In the genomic region with DNA sequence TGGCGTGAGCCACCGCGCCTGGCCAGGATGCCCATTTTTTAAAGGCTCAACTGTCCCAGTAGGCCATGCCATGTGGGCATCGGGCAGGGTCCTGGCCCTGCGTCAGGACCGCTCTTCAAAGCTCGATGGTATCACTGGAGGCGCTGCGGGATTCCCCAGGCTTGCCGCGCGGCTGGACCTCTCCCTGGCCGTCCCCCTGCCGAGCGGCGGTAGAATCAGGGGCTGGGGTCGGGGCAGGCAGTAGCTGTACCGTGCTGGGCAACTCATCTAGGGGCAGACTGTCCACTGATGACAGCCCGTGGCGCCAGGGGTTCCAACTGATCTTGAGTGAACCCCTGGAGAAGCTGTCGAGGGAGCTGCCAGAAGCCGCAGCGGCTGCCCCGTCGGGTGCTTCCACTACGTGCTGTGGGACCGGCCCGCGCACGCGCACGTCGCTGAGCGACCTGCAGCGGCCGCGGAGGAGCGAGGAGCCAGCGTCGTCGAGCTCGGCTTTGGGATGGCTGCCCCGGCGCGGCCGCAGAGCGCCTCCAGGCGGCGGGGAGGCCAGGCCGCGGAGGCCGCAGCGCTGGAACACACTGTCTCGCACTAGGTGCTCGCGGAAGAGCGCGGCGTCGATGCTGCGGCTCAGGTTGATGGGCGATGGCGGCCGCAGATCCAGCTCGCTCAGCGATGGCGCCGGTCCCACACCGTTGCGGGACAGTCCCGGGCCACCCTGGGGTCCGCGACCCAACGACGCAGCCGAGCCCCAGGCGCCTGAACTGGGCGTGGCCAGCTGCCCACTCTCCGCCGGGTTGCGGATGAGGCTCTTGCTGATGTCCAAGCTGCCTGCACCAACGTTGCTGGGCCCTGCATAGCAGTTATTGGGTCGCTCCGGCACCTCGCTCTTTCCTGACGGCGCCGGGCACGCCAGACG, we compare ENCODE assay signal across 8 cellular contexts. TPM values are rescaled to one million over a fixed set of nuclear protein-coding genes. Genes with fewer than 3 reads are reported as not detected.
DNase-seq lines count a peak whose midpoint lies in the region; ATAC-seq and TF ChIP-seq lines count a peak whose summit lies in the region.

No MANE protein-coding gene starts in this region.

- peak overlapping the region; percentile 39; the same call in 1 of the 2 replicates for H3K23ac ChIP-seq in IMR-90 (ENCODE audit: low read depth, low read length)

- H4K91ac ChIP-seq in IMR-90 (ENCODE audit: insufficient read depth, low read depth, low read length): peak overlapping the region; percentile 43

- 5% methylated on average over 63 of the region's 90 CpGs; no CpG with 5 or more reads in 1 of the 2 experiments for WGBS in IMR-90 (ENCODE audit: extremely low coverage in 2 of 2, insufficient read length in 1 of 2), 2 experiments
- 5 to 40% (median 7%) methylated on average over 3 to 90 of the region's 90 CpGs for WGBS in adrenal gland, 4 donors
- WGBS in testis, 2 donors: 1 to 5% methylated on average over 17 to 37 of the region's 90 CpGs

- dilution Hi-C loops in IMR-90 (cut with HindIII; ENCODE audit: low sequenced_read_pairs, unreplicated experiment): no loop called here

- H3K18ac ChIP-seq in IMR-90 (ENCODE audit: low read depth, low read length): no peak overlapping the region; the same call in 1 of the 2 replicates

- no peaks in the 10 kb centered on the region for H3K79me2 ChIP-seq in parathyroid adenoma

- H3K9me1 ChIP-seq in IMR-90 (ENCODE audit: insufficient read depth, low read length): peaks cover 8% of the 10 kb centered on the region; the same call in 1 of the 2 replicates

- TF ChIP-seq POLR2A in IMR-90 (IDR thresholded peaks at IDR 0.05; ENCODE audit: low read depth, low read length): no peak
- peak; percentile 39 to 80 for TF ChIP-seq POLR2A in adrenal gland (IDR thresholded peaks at IDR 0.05)
- no peak for TF ChIP-seq POLR2A in testis (IDR thresholded peaks at IDR 0.05)

- H2BK15ac ChIP-seq in IMR-90 (ENCODE audit: low read depth, low read length): no peak overlapping the region

- CTCF ChIA-PET in IMR-90 (lab: Yijun Ruan, JAX): interaction anchor here (0.6 to 1.5 kb wide), 9 partner anchors 9 to 228 kb away, joined by 3 to 14 read pairs (median 3); a partner anchor contains a TSS

- peak overlapping the region; percentile 70 for H3K4me2 ChIP-seq in IMR-90 (ENCODE audit: low read depth, low read length)
- peak overlapping the region; percentile 35 for H3K4me2 ChIP-seq in parathyroid adenoma (ENCODE audit: low read length)

- no peaks in the 10 kb centered on the region; the same call in 1 of the 2 replicates for H4K20me1 ChIP-seq in IMR-90 (ENCODE audit: insufficient read depth, low read length)

- intact Hi-C loops in IMR-90 (cut with micrococcal nuclease) (no loop called here), adrenal gland (cut with DNase I) (loop anchor here in 1 of 2 donors (10.0 kb wide), 1 partner anchor 222 kb away; no protein-coding TSS in a partner anchor), cardiac septum (cut with DNase I) (no loop called here), testis (cut with DNase I; ENCODE audit: low total_unique reads) (no loop called here)

- H3K56ac ChIP-seq in IMR-90 (ENCODE audit: extremely low read depth, insufficient read depth, low read length): 0 out of 2 replicates have a peak overlapping the region, but pooled peaks have one; percentile 3

- H3K4me3 ChIP-seq in IMR-90 (ENCODE audit: insufficient read depth, low read depth, low read length) (peak overlapping the region; percentile 49), adrenal gland (peak overlapping the region in 2 of 4 donors; percentile 39), parathyroid adenoma (ENCODE audit: low read depth, low read length) (peak overlapping the region; percentile 29), testis (peak overlapping the region; percentile 58 to 71)

- H2AK5ac ChIP-seq in IMR-90 (ENCODE audit: low read depth, low read length): 0 out of 2 replicates have a peak overlapping the region, but pooled peaks have one; percentile 7

- H3K36me3 ChIP-seq in IMR-90 (ENCODE audit: control insufficient read depth, insufficient read depth, low read length) (peaks cover 7% of the 10 kb centered on the region; the same call in 1 of the 2 replicates), adrenal gland (replicated peaks in 1 of 2) (no peaks in the 10 kb centered on the region), parathyroid adenoma (ENCODE audit: control insufficient read depth, insufficient read depth, low read length) (no peaks in the 10 kb centered on the region), testis (ENCODE audit: low read depth, missing control alignments) (no peaks in the 10 kb centered on the region)

- peak overlapping the region; percentile 35; the same call in 1 of the 2 replicates for H3K27ac ChIP-seq in IMR-90 (ENCODE audit: insufficient read depth, low read length)
- H3K27ac ChIP-seq in adrenal gland: peak overlapping the region; percentile 39 to 88 (median 74)
- no peak overlapping the region for H3K27ac ChIP-seq in parathyroid adenoma
- peak overlapping the region; percentile 78 to 86 for H3K27ac ChIP-seq in testis

- H3K9me3 ChIP-seq in IMR-90 (ENCODE audit: control insufficient read depth, insufficient read depth, low read length) (no peaks in the 10 kb centered on the region), adrenal gland (replicated peaks in 1 of 3) (no peaks in the 10 kb centered on the region), parathyroid adenoma (ENCODE audit: control insufficient read depth, low read length) (no peaks in the 10 kb centered on the region), testis (no peaks in the 10 kb centered on the region)

- peak; percentile 78 for TF ChIP-seq RAD21 in IMR-90 (IDR thresholded peaks at IDR 0.05; ENCODE audit: low read length)

- peak overlapping the region; percentile 86 to 88; a peak in 3 of 4 replicates for H4K8ac ChIP-seq in IMR-90 (ENCODE audit: low read depth in 2 of 2, low read length in 2 of 2)

- H2BK5ac ChIP-seq in IMR-90 (ENCODE audit: low read depth, low read length, poor library complexity, severe bottlenecking): no peak overlapping the region

- no peaks in the 10 kb centered on the region for H3K79me1 ChIP-seq in IMR-90 (ENCODE audit: low read depth in 1 of 2, low read length in 2 of 2)

- H3K9ac ChIP-seq in IMR-90 (ENCODE audit: low read depth, low read length) (peak overlapping the region; percentile 53; the same call in 1 of the 2 replicates), parathyroid adenoma (no peak overlapping the region)

- H3K27me3 ChIP-seq in IMR-90 (ENCODE audit: control insufficient read depth, insufficient read depth, low read length): no peaks in the 10 kb centered on the region
- no peaks in the 10 kb centered on the region for H3K27me3 ChIP-seq in adrenal gland
- no peaks in the 10 kb centered on the region for H3K27me3 ChIP-seq in parathyroid adenoma (ENCODE audit: control insufficient read depth, insufficient read depth, low read length)
- H3K27me3 ChIP-seq in testis: no peaks in the 10 kb centered on the region

- POLR2A ChIA-PET in IMR-90 (lab: Charles Lee; ENCODE audit: unreplicated experiment): interaction anchor here (0.5 to 0.7 kb wide), 3 partner anchors 13 to 107 kb away, joined by 3 to 5 read pairs (median 4); a partner anchor contains a TSS

- TF ChIP-seq CTCF in IMR-90 (conservative IDR thresholded peaks at IDR 0.05; ENCODE audit: low read depth, low read length) (peak; percentile 78), adrenal gland (IDR thresholded peaks at IDR 0.05) (peak; percentile 24 to 86 (median 59)), parathyroid adenoma (IDR thresholded peaks at IDR 0.05) (peak; percentile 42), testis (IDR thresholded peaks at IDR 0.05) (peak; percentile 71 to 86 (median 83))

- peak; percentile 85 for ATAC-seq in IMR-90 (ENCODE audit: low read depth)

- H3K14ac ChIP-seq in IMR-90 (replicated peaks; ENCODE audit: low read depth, low read length): peak overlapping the region; percentile 12; the same call in 1 of the 2 replicates

- peak; percentile 70 for DNase-seq in GM04504 (ENCODE audit: low read depth)
- peak; percentile 81 for DNase-seq in IMR-90
- peak; percentile 67 to 86 (median 74) for DNase-seq in T-helper 1 cell
- DNase-seq in adrenal gland: peak; percentile 87 to 93 (median 90)
- DNase-seq in cardiac septum (ENCODE audit: low spot score): peak; percentile 91
- DNase-seq in testis: peak; percentile 94
- DNase-seq in OCI-M2 (lab: John Stamatoyannopoulos, UW; ENCODE audit: unreplicated experiment): no peak

- H2AFZ ChIP-seq in IMR-90 (replicated peaks; ENCODE audit: low read length, poor library complexity) (peak overlapping the region; percentile 93), parathyroid adenoma (peak overlapping the region; percentile 1)

- BruUV-seq in IMR-90 (replicated peaks; lab: Mats Ljungman, UMichigan): no TSS peak

- in situ Hi-C loops in IMR-90 (cut with MboI; ENCODE audit: low sequenced_read_pairs): no loop called here

- H2AK9ac ChIP-seq in IMR-90 (replicated peaks; ENCODE audit: low read depth, low read length, poor library complexity): peak overlapping the region; percentile 92

- H3K4ac ChIP-seq in IMR-90 (ENCODE audit: low read depth, low read length): peak overlapping the region; percentile 78

- H4K5ac ChIP-seq in IMR-90 (ENCODE audit: low read depth, low read length): peak overlapping the region; percentile 51

- H2BK20ac ChIP-seq in IMR-90 (ENCODE audit: low read depth, low read length): no peak overlapping the region

- peak overlapping the region; percentile 19 for H2BK120ac ChIP-seq in IMR-90 (ENCODE audit: low read depth, low read length)

- H3K4me1 ChIP-seq in IMR-90 (ENCODE audit: control insufficient read depth, insufficient read depth, low read length) (peaks cover 7% of the 10 kb centered on the region; the same call in 1 of the 2 replicates), adrenal gland (replicated peaks in 1 of 2) (peaks cover 5 to 24% of the 10 kb centered on the region in 2 donors), parathyroid adenoma (peaks cover 3% of the 10 kb centered on the region), testis (peaks cover 5% of the 10 kb centered on the region)

RNA-seq across cellular contexts. Expression of a gene that starts 5.8 kb away (rescaled TPM):
- total RNA-seq in IMR-90 (2012; rRNA removed): 0.72 and 1.4 TPM in 2 replicates
- 4.1 and 4.2 TPM in 2 replicates for polyA plus RNA-seq in IMR-90 (2012; rRNA removed)
- 3.0 and 4.8 TPM in 2 replicates for polyA plus RNA-seq in IMR-90 (2012; cell fraction: cytosol; rRNA removed)
- polyA plus RNA-seq in IMR-90 (2012; cell fraction: nucleus; rRNA removed; ENCODE audit: low replicate concordance): 2.6 and 4.9 TPM in 2 replicates
- 1 to 10 TPM in 7 of 8 donors, under 1 TPM in 1; 0.30 to 6.4 (median 3.8) TPM for total RNA-seq in adrenal gland
- 1 to 10 TPM; 2.2 to 2.9 (median 2.5) TPM for polyA plus RNA-seq in adrenal gland
- total RNA-seq in cardiac septum: 1.6 TPM
- 1 to 10 TPM; 6.6 to 7.2 TPM for total RNA-seq in testis
- polyA plus RNA-seq in testis (ENCODE audit: insufficient read depth, low read depth, low replicate concordance): 7.6 TPM

RNA-seq across cellular contexts. Expression of a gene that starts 12.7 kb away (rescaled TPM):
- 8.6 and 9.4 TPM in 2 replicates for total RNA-seq in IMR-90 (2012; rRNA removed)
- polyA plus RNA-seq in IMR-90 (2012; rRNA removed): 25.2 and 25.7 TPM in 2 replicates
- polyA plus RNA-seq in IMR-90 (2012; cell fraction: cytosol; rRNA removed): 23.1 and 33.9 TPM in 2 replicates
- polyA plus RNA-seq in IMR-90 (2012; cell fraction: nucleus; rRNA removed; ENCODE audit: low replicate concordance): 45.2 and 54.3 TPM in 2 replicates
- 10 to 100 TPM; 28.8 to 95.4 (median 44.9) TPM for total RNA-seq in adrenal gland
- polyA plus RNA-seq in adrenal gland: 100 to 1,000 TPM in 1 of 3 donors, 10 to 100 TPM in 2; 30.2 to 137 (median 66.3) TPM
- 60.1 TPM for total RNA-seq in cardiac septum
- total RNA-seq in testis: 10 to 100 TPM; 34.9 to 37.1 TPM
- polyA plus RNA-seq in testis (ENCODE audit: insufficient read depth, low read depth, low replicate concordance): 65.7 TPM

RNA-seq across cellular contexts. Expression of a gene that starts 29.5 kb away (rescaled TPM):
- 18.9 and 20.8 TPM in 2 replicates for total RNA-seq in IMR-90 (2012; rRNA removed)
- polyA plus RNA-seq in IMR-90 (2012; rRNA removed): 28.3 and 29.9 TPM in 2 replicates
- 30.0 and 33.9 TPM in 2 replicates for polyA plus RNA-seq in IMR-90 (2012; cell fraction: cytosol; rRNA removed)
- polyA plus RNA-seq in IMR-90 (2012; cell fraction: nucleus; rRNA removed; ENCODE audit: low replicate concordance): 64.3 and 129 TPM in 2 replicates
- 100 to 1,000 TPM in 2 of 8 donors, 10 to 100 TPM in 6; 39.1 to 141 (median 90.4) TPM for total RNA-seq in adrenal gland
- 100 to 1,000 TPM in 2 of 3 donors, 10 to 100 TPM in 1; 20.5 to 283 (median 208) TPM for polyA plus RNA-seq in adrenal gland
- total RNA-seq in cardiac septum: 20.4 TPM
- total RNA-seq in testis: 10 to 100 TPM; 21.0 to 26.1 TPM
- 12.0 TPM for polyA plus RNA-seq in testis (ENCODE audit: insufficient read depth, low read depth, low replicate concordance)

RNA-seq across cellular contexts. Expression of a gene that starts 40.3 kb away (rescaled TPM):
- total RNA-seq in IMR-90 (2012; rRNA removed): 78.9 and 152 TPM in 2 replicates
- 83.3 and 96.7 TPM in 2 replicates for polyA plus RNA-seq in IMR-90 (2012; rRNA removed)
- polyA plus RNA-seq in IMR-90 (2012; cell fraction: cytosol; rRNA removed): 25.8 and 65.5 TPM in 2 replicates
- 19.1 and 55.3 TPM in 2 replicates for polyA plus RNA-seq in IMR-90 (2012; cell fraction: nucleus; rRNA removed; ENCODE audit: low replicate concordance)
- 100 to 1,000 TPM in 5 of 8 donors, 10 to 100 TPM in 3; 49.9 to 127 (median 107) TPM for total RNA-seq in adrenal gland
- 100 to 1,000 TPM in 1 of 3 donors, 10 to 100 TPM in 2; 11.3 to 191 (median 37.6) TPM for polyA plus RNA-seq in adrenal gland
- total RNA-seq in cardiac septum: 59.6 TPM
- 10 to 100 TPM; 64.2 to 72.5 TPM for total RNA-seq in testis
- 270 TPM for polyA plus RNA-seq in testis (ENCODE audit: insufficient read depth, low read depth, low replicate concordance)

RNA-seq across cellular contexts. Expression of a gene that starts 43.7 kb away (rescaled TPM):
- total RNA-seq in IMR-90 (2012; rRNA removed) (0.90 and 1.1 TPM in 2 replicates), adrenal gland (1 to 10 TPM in 6 of 8 donors, under 1 TPM in 2; 0.24 to 3.3 (median 1.5) TPM), cardiac septum (1.1 TPM), testis (under 1 TPM; 0.43 to 0.79 TPM)
- polyA plus RNA-seq in IMR-90 (2012; rRNA removed) (7.2 and 8.6 TPM in 2 replicates), adrenal gland (1 to 10 TPM in 2 of 3 donors, under 1 TPM in 1; 0.51 to 4.3 (median 2.3) TPM), testis (ENCODE audit: insufficient read depth, low read depth, low replicate concordance) (1.8 TPM)
- 2.9 and 4.4 TPM in 2 replicates for polyA plus RNA-seq in IMR-90 (2012; cell fraction: cytosol; rRNA removed)
- 14.6 and 32.4 TPM in 2 replicates for polyA plus RNA-seq in IMR-90 (2012; cell fraction: nucleus; rRNA removed; ENCODE audit: low replicate concordance)

Comparison
In these comparisons a context has a peak if more than half of its experiments do, and no peak if none do; other contexts are left out.
1. POLR2A ChIP-seq: peak in adrenal gland (2 of 2); none in IMR-90 (single experiment) and testis (single experiment).
2. Peak in every context shown above with its lines, with median percentiles within 50 percentile points of each other: CTCF ChIP-seq.